In the genomic region with DNA sequence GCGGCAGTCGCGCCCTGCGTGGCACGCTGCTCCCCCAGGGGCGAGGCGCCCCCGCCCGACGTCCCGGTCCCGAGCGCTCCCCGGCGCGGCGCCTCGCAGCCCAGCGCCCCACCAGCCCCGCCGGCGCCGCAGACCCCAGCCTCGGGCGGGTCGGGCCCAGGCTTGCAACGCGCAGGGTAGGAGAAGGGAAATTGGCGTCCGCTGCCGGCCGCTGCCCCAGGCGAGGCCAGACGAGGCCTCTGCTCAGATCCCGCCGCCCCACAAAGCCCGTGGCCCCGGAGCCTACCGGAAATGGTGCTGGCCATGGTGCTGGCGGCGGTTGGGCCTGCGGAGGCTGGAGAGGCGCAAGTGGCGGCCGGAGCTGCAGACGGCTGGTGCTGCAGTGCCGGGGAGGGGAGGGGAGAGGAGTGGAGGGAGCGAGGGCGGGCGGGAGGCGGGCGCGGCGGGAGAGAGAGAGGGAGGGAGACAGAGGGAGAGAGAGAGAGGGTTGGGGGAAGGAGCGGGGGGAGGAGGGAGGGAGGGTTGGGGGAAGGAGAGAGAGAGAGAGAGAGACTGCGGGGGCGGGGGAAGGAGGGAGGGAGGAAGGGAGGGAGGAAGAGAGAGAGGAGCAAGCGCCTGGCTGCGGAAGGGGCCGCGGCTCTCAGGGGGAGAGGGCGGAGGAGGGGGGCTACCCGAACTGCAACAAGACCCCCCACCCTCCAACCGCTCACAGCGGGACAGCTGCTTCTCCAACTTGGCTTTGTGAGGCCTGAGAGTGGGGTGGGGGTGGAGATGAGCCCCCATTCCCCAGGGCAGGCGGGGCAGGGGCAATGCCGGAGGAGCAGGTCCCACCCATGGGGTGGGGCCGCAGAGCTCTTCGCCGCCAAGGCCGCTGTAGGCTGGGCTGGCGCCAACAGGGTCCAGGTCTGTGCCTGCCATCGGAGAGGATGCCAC, we compare ENCODE assay signal across 1 cellular context.
A peak's percentile ranks its signal among the peaks of the same experiment; 100 is the strongest.
TF ChIP-seq lines count a peak whose summit lies in the region.

A gene (minus strand): TSS at position 384 of the 933 bp plus-strand sequence. CDS start 79 bp downstream, at position 305.

TF ChIP-seq in K562, 482 proteins besides CTCF, POLR2A, EP300 and RAD21 (continued from another document and continues in another):
- TF ChIP-seq, protein P1, sequence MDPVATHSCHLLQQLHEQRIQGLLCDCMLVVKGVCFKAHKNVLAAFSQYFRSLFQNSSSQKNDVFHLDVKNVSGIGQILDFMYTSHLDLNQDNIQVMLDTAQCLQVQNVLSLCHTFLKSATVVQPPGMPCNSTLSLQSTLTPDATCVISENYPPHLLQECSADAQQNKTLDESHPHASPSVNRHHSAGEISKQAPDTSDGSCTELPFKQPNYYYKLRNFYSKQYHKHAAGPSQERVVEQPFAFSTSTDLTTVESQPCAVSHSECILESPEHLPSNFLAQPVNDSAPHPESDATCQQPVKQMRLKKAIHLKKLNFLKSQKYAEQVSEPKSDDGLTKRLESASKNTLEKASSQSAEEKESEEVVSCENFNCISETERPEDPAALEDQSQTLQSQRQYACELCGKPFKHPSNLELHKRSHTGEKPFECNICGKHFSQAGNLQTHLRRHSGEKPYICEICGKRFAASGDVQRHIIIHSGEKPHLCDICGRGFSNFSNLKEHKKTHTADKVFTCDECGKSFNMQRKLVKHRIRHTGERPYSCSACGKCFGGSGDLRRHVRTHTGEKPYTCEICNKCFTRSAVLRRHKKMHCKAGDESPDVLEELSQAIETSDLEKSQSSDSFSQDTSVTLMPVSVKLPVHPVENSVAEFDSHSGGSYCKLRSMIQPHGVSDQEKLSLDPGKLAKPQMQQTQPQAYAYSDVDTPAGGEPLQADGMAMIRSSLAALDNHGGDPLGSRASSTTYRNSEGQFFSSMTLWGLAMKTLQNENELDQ (CRISPR knock-in tag; IDR thresholded peaks at IDR 0.05; ENCODE audit: borderline replicate concordance) = 0 out of 2 replicates have a peak, but pooled peaks have one; percentile 64
- TF ChIP-seq ZNF584 (CRISPR knock-in tag; IDR thresholded peaks at IDR 0.05; ENCODE audit: low read depth) (0 out of 2 replicates have a peak, but pooled peaks have one; percentile 2), ZEB2 (IDR thresholded peaks at IDR 0.05) (no peak), POU5F1 (IDR thresholded peaks at IDR 0.05; ENCODE audit: borderline replicate concordance, low read depth, low read length, partially characterized antibody) (no peak), BRD4 (IDR thresholded peaks at IDR 0.05) (no peak), NCOR1 (IDR thresholded peaks at IDR 0.05) (no peak), HOXB6 (CRISPR knock-in tag; IDR thresholded peaks at IDR 0.05; ENCODE audit: borderline replicate concordance) (no peak), SAFB2 (IDR thresholded peaks at IDR 0.05; ENCODE audit: borderline replicate concordance, low read depth, low read length, severe bottlenecking) (no peak), NR2C2 (CRISPR knock-in tag; IDR thresholded peaks at IDR 0.05) (peak; percentile 69; the same call in 1 of the 2 replicates), NR2C2 (tag; IDR thresholded peaks at IDR 0.05) (no peak), NFE2 (IDR thresholded peaks at IDR 0.05; ENCODE audit: low read depth) (no peak), ZNF23 (CRISPR knock-in tag; IDR thresholded peaks at IDR 0.05) (no peak), POLR2B (IDR thresholded peaks at IDR 0.05; ENCODE audit: low read depth, partially characterized antibody) (no peak), KLF16 (IDR thresholded peaks at IDR 0.05) (no peak), CHD4 (IDR thresholded peaks at IDR 0.05; ENCODE audit: insufficient read depth, insufficient replicate concordance, low read depth, low read length, poor library complexity, severe bottlenecking) (no peak), MAFG (tag; conservative IDR thresholded peaks at IDR 0.05) (no peak), ZNF668 (CRISPR knock-in tag; IDR thresholded peaks at IDR 0.05) (no peak), ZNF408 (CRISPR knock-in tag; IDR thresholded peaks at IDR 0.05; ENCODE audit: low read depth) (no peak), BACH1 (tag; IDR thresholded peaks at IDR 0.05) (no peak), TOE1 (IDR thresholded peaks at IDR 0.05; ENCODE audit: borderline replicate concordance) (0 out of 2 replicates have a peak, but pooled peaks have one; percentile 43), TOE1 (CRISPR knock-in tag; IDR thresholded peaks at IDR 0.05; ENCODE audit: borderline replicate concordance, low read depth) (peak; percentile 88; the same call in 1 of the 2 replicates), NFIX (CRISPR knock-in tag; IDR thresholded peaks at IDR 0.05; ENCODE audit: low read depth) (no peak), ZNF830 (CRISPR knock-in tag; IDR thresholded peaks at IDR 0.05) (no peak), ZNF133 (CRISPR knock-in tag; IDR thresholded peaks at IDR 0.05) (no peak), CXXC5 (CRISPR knock-in tag; IDR thresholded peaks at IDR 0.05) (peak; percentile 80), JUN (IDR thresholded peaks at IDR 0.05; ENCODE audit: borderline replicate concordance, low read depth, low read length) (no peak), JUN (CRISPR knock-in tag; IDR thresholded peaks at IDR 0.05; ENCODE audit: borderline replicate concordance) (peak; percentile 51; the same call in 1 of the 2 replicates), ZNF316 (IDR thresholded peaks at IDR 0.05) (no peak), RFX1 (IDR thresholded peaks at IDR 0.05) (no peak), ZNF184 (CRISPR knock-in tag; IDR thresholded peaks at IDR 0.05) (no peak), SMAD3 (CRISPR knock-in tag; conservative IDR thresholded peaks at IDR 0.05) (0 out of 2 replicates have a peak, but pooled peaks have one; percentile 21)
- TF ChIP-seq, protein P2, sequence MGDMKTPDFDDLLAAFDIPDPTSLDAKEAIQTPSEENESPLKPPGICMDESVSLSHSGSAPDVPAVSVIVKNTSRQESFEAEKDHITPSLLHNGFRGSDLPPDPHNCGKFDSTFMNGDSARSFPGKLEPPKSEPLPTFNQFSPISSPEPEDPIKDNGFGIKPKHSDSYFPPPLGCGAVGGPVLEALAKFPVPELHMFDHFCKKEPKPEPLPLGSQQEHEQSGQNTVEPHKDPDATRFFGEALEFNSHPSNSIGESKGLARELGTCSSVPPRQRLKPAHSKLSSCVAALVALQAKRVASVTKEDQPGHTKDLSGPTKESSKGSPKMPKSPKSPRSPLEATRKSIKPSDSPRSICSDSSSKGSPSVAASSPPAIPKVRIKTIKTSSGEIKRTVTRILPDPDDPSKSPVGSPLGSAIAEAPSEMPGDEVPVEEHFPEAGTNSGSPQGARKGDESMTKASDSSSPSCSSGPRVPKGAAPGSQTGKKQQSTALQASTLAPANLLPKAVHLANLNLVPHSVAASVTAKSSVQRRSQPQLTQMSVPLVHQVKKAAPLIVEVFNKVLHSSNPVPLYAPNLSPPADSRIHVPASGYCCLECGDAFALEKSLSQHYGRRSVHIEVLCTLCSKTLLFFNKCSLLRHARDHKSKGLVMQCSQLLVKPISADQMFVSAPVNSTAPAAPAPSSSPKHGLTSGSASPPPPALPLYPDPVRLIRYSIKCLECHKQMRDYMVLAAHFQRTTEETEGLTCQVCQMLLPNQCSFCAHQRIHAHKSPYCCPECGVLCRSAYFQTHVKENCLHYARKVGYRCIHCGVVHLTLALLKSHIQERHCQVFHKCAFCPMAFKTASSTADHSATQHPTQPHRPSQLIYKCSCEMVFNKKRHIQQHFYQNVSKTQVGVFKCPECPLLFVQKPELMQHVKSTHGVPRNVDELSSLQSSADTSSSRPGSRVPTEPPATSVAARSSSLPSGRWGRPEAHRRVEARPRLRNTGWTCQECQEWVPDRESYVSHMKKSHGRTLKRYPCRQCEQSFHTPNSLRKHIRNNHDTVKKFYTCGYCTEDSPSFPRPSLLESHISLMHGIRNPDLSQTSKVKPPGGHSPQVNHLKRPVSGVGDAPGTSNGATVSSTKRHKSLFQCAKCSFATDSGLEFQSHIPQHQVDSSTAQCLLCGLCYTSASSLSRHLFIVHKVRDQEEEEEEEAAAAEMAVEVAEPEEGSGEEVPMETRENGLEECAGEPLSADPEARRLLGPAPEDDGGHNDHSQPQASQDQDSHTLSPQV (IDR thresholded peaks at IDR 0.05) = no peak
- TF ChIP-seq, protein P3, sequence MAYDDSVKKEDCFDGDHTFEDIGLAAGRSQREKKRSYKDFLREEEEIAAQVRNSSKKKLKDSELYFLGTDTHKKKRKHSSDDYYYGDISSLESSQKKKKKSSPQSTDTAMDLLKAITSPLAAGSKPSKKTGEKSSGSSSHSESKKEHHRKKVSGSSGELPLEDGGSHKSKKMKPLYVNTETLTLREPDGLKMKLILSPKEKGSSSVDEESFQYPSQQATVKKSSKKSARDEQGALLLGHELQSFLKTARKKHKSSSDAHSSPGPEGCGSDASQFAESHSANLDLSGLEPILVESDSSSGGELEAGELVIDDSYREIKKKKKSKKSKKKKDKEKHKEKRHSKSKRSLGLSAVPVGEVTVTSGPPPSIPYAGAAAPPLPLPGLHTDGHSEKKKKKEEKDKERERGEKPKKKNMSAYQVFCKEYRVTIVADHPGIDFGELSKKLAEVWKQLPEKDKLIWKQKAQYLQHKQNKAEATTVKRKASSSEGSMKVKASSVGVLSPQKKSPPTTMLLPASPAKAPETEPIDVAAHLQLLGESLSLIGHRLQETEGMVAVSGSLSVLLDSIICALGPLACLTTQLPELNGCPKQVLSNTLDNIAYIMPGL (CRISPR knock-in tag; IDR thresholded peaks at IDR 0.05) = peak; percentile 78
- TF ChIP-seq, protein P4, sequence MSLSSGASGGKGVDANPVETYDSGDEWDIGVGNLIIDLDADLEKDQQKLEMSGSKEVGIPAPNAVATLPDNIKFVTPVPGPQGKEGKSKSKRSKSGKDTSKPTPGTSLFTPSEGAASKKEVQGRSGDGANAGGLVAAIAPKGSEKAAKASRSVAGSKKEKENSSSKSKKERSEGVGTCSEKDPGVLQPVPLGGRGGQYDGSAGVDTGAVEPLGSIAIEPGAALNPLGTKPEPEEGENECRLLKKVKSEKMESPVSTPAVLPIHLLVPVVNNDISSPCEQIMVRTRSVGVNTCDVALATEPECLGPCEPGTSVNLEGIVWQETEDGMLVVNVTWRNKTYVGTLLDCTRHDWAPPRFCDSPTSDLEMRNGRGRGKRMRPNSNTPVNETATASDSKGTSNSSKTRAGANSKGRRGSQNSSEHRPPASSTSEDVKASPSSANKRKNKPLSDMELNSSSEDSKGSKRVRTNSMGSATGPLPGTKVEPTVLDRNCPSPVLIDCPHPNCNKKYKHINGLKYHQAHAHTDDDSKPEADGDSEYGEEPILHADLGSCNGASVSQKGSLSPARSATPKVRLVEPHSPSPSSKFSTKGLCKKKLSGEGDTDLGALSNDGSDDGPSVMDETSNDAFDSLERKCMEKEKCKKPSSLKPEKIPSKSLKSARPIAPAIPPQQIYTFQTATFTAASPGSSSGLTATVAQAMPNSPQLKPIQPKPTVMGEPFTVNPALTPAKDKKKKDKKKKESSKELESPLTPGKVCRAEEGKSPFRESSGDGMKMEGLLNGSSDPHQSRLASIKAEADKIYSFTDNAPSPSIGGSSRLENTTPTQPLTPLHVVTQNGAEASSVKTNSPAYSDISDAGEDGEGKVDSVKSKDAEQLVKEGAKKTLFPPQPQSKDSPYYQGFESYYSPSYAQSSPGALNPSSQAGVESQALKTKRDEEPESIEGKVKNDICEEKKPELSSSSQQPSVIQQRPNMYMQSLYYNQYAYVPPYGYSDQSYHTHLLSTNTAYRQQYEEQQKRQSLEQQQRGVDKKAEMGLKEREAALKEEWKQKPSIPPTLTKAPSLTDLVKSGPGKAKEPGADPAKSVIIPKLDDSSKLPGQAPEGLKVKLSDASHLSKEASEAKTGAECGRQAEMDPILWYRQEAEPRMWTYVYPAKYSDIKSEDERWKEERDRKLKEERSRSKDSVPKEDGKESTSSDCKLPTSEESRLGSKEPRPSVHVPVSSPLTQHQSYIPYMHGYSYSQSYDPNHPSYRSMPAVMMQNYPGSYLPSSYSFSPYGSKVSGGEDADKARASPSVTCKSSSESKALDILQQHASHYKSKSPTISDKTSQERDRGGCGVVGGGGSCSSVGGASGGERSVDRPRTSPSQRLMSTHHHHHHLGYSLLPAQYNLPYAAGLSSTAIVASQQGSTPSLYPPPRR (CRISPR knock-in tag; IDR thresholded peaks at IDR 0.05; ENCODE audit: borderline replicate concordance) = peak; percentile 82; the same call in 1 of the 2 replicates
- TF ChIP-seq, protein P5, sequence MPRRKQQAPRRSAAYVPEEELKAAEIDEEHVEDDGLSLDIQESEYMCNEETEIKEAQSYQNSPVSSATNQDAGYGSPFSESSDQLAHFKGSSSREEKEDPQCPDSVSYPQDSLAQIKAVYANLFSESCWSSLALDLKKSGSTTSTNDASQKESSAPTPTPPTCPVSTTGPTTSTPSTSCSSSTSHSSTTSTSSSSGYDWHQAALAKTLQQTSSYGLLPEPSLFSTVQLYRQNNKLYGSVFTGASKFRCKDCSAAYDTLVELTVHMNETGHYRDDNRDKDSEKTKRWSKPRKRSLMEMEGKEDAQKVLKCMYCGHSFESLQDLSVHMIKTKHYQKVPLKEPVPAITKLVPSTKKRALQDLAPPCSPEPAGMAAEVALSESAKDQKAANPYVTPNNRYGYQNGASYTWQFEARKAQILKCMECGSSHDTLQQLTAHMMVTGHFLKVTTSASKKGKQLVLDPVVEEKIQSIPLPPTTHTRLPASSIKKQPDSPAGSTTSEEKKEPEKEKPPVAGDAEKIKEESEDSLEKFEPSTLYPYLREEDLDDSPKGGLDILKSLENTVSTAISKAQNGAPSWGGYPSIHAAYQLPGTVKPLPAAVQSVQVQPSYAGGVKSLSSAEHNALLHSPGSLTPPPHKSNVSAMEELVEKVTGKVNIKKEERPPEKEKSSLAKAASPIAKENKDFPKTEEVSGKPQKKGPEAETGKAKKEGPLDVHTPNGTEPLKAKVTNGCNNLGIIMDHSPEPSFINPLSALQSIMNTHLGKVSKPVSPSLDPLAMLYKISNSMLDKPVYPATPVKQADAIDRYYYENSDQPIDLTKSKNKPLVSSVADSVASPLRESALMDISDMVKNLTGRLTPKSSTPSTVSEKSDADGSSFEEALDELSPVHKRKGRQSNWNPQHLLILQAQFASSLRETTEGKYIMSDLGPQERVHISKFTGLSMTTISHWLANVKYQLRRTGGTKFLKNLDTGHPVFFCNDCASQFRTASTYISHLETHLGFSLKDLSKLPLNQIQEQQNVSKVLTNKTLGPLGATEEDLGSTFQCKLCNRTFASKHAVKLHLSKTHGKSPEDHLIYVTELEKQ (CRISPR knock-in tag; IDR thresholded peaks at IDR 0.05) = no peak
- TF ChIP-seq, protein P6, sequence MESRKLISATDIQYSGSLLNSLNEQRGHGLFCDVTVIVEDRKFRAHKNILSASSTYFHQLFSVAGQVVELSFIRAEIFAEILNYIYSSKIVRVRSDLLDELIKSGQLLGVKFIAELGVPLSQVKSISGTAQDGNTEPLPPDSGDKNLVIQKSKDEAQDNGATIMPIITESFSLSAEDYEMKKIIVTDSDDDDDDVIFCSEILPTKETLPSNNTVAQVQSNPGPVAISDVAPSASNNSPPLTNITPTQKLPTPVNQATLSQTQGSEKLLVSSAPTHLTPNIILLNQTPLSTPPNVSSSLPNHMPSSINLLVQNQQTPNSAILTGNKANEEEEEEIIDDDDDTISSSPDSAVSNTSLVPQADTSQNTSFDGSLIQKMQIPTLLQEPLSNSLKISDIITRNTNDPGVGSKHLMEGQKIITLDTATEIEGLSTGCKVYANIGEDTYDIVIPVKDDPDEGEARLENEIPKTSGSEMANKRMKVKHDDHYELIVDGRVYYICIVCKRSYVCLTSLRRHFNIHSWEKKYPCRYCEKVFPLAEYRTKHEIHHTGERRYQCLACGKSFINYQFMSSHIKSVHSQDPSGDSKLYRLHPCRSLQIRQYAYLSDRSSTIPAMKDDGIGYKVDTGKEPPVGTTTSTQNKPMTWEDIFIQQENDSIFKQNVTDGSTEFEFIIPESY (CRISPR knock-in tag; IDR thresholded peaks at IDR 0.05) = peak; percentile 58; the same call in 1 of the 2 replicates
